Comparison of ENCODE assay signal across 21 cellular contexts in genomic region chr12:68975811-68976210, GRCh38. TPM values are rescaled to one million over a fixed set of nuclear protein-coding genes. Genes with fewer than 3 reads are reported as not detected.
DNase-seq lines count a peak whose midpoint lies in the region; ATAC-seq, FAIRE-seq and TF ChIP-seq lines count a peak whose summit lies in the region.
"Had no signal": no experiment of that assay in that cellular context is flagged by ENCODE, and none has a peak within 500 bp of the region (broad histone marks: within the 10 kb centered on the region; RNA-seq: fewer than 3 reads in every experiment).

No MANE protein-coding gene starts in this region.

- H3K4me2 ChIP-seq in MM.1S (ENCODE audit: low read depth, low read length): no peak overlapping the region
- H3K4me2 ChIP-seq: KMS-11 had no signal

- TF ChIP-seq CTCF in HEK293 (tag by site-specific recombination; IDR thresholded peaks at IDR 0.05) (no peak), MM.1S (IDR thresholded peaks at IDR 0.05; ENCODE audit: low read length) (no peak)

- no peak for ATAC-seq in GM19328 (IDR thresholded peaks at IDR 0.05; ENCODE audit: unreplicated experiment)
- ATAC-seq: PC-3, SK-N-SH treated with all-trans-retinoic acid at 6 μM for 48 hours had no signal

- DNase-seq in MM.1S: peak; percentile 19
- peak; percentile 36 for DNase-seq in renal cortical epithelial cell (ENCODE audit: low read depth)
- DNase-seq in GM12891 (ENCODE audit: insufficient read length, low spot score): no peak
- DNase-seq in KG1 (lab: John Stamatoyannopoulos, UW): no peak
- DNase-seq: NCI-H1105 treated with DMSO at 0.1 percent for 48 hours, NCI-H1694, NCI-H2081 treated with DMSO at 0.1 percent for 48 hours, NCI-H510A, NCI-H748 treated with DMSO at 0.1 percent for 48 hours, PC-3, SIG-M5, T-helper 1 cell had no signal

- no peaks in the 10 kb centered on the region for H3K79me2 ChIP-seq in MM.1S (ENCODE audit: low read length)

- no peak for FAIRE-seq in GM12891 (lab: Jason Lieb, UNC)
- FAIRE-seq: G401.6, GM19239, H1 had no signal

- no peaks in the 10 kb centered on the region for H3K27me3 ChIP-seq in MM.1S (replicated peaks; ENCODE audit: insufficient read depth, low read length)

- TF ChIP-seq POLR2A in GM12891 (IDR thresholded peaks at IDR 0.05; ENCODE audit: low read depth, low read length): no peak

- H3K4me1 ChIP-seq in HEK293 (ENCODE audit: control insufficient read depth, insufficient read depth, low read length) (no peaks in the 10 kb centered on the region), MM.1S (ENCODE audit: low read length) (no peaks in the 10 kb centered on the region)

- no peaks in the 10 kb centered on the region for H3F3A ChIP-seq in MM.1S (ENCODE audit: insufficient read depth, low read length)

- H3K9me3 ChIP-seq in HEK293 (ENCODE audit: control insufficient read depth, insufficient read depth, low read depth, low read length): no peaks in the 10 kb centered on the region
- no peaks in the 10 kb centered on the region for H3K9me3 ChIP-seq in MM.1S (replicated peaks; ENCODE audit: insufficient read depth, low read length)

- H3K36me3 ChIP-seq in HEK293 (ENCODE audit: control insufficient read depth in 2 of 2, insufficient read depth in 1 of 2, low read length in 2 of 2) (no peaks in the 10 kb centered on the region), MM.1S (replicated peaks; ENCODE audit: insufficient read depth, low read length) (no peaks in the 10 kb centered on the region)

- H3K4me3 ChIP-seq in HEK293 (ENCODE audit: low read depth, low read length) (no peak overlapping the region), MM.1S (ENCODE audit: low read length) (no peak overlapping the region)

- CTCF ChIA-PET in HEK293 (lab: Yijun Ruan, JAX): interaction anchor here (1.1 kb wide), 1 partner anchor 180 kb away, joined by 3 read pairs; no protein-coding TSS in a partner anchor

- H2AFZ ChIP-seq in MM.1S (ENCODE audit: low read length): no peak overlapping the region

- POLR2A ChIA-PET in HEK293 (lab: Yijun Ruan, JAX): no interaction called here

- no peaks in the 10 kb centered on the region for H4K20me1 ChIP-seq in MM.1S (ENCODE audit: insufficient read depth, low read length)

- H3K27ac ChIP-seq in HEK293 (ENCODE audit: extremely low read depth, low read depth, low read length) (no peak overlapping the region), MM.1S (ENCODE audit: low read length) (no peak overlapping the region), angular gyrus (ENCODE audit: low read depth, low read length) (peak overlapping the region; percentile 40)
- H3K27ac ChIP-seq: KMS-11, RWPE1 had no signal

- H3K9ac ChIP-seq in MM.1S (ENCODE audit: low read length): no peak overlapping the region
- H3K9ac ChIP-seq: KMS-11 had no signal

- no peaks in the 10 kb centered on the region for H3K9me2 ChIP-seq in MM.1S (replicated peaks; ENCODE audit: insufficient read depth, low read length)

TF ChIP-seq in HEK293, 187 proteins besides CTCF, POLR2A, EP300 and RAD21:
- TF ChIP-seq ZNF211 (tag by site-specific recombination; IDR thresholded peaks at IDR 0.05; ENCODE audit: low read depth) (no peak), ZFP69B (tag by site-specific recombination; IDR thresholded peaks at IDR 0.05) (no peak), SCRT2 (tag by site-specific recombination; IDR thresholded peaks at IDR 0.05) (0 out of 2 replicates have a peak, but pooled peaks have one; percentile 27)
- TF ChIP-seq, protein P1, sequence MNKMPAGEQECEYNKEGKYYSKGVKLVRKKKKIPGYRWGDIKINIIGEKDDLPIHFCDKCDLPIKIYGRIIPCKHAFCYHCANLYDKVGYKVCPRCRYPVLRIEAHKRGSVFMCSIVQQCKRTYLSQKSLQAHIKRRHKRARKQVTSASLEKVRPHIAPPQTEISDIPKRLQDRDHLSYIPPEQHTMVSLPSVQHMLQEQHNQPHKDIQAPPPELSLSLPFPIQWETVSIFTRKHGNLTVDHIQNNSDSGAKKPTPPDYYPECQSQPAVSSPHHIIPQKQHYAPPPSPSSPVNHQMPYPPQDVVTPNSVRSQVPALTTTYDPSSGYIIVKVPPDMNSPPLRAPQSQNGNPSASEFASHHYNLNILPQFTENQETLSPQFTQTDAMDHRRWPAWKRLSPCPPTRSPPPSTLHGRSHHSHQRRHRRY (tag by site-specific recombination; IDR thresholded peaks at IDR 0.05): no peak

TF ChIP-seq in GM12891, 5 proteins besides CTCF, POLR2A, EP300 and RAD21:
- no peak for TF ChIP-seq PAX5 (IDR thresholded peaks at IDR 0.05; ENCODE audit: insufficient read depth, low read length, severe bottlenecking)
- TF ChIP-seq POU2F2 (IDR thresholded peaks at IDR 0.05; ENCODE audit: low read depth, low read length): no peak
- TF ChIP-seq POLR2AphosphoS5 (IDR thresholded peaks at IDR 0.05; ENCODE audit: low read depth, low read length): no peak
- no peak for TF ChIP-seq SPI1 (IDR thresholded peaks at IDR 0.05; ENCODE audit: low read depth, low read length)
- no peak for TF ChIP-seq TAF1 (IDR thresholded peaks at IDR 0.05; ENCODE audit: low read depth, low read length)

RNA-seq across cellular contexts. Expression of gene CPM, which starts 42.8 kb away (rescaled TPM):
- total RNA-seq in renal cortical epithelial cell: 90.3 and 219 TPM in 2 replicates
- polyA plus RNA-seq in GM12891 (2012; ENCODE audit: low read depth, missing spikeins): 0.85 TPM

Comparison
In these comparisons a context has a peak if more than half of its experiments do, and no peak if none do; other contexts are left out.
1. DNase-seq: peak in MM.1S (single experiment) and renal cortical epithelial cell (single experiment); none in GM12891 (single experiment) and KG1 (single experiment).